20 cellular contexts compared by ENCODE assay signal in genomic region chr22:42142771-42143461, GRCh38.
"Had no signal": no experiment of that assay in that cellular context is flagged by ENCODE, and none has a peak within 500 bp of the region (broad histone marks: within the 10 kb centered on the region; RNA-seq: fewer than 3 reads in every experiment).

No MANE protein-coding gene starts in this region.

- H3K4me3 ChIP-seq: coronary artery, dorsolateral prefrontal cortex, heart right ventricle, left lung, lower lobe of right lung, suprapubic skin, thyroid gland, uterus had no signal

- H3K4me1 ChIP-seq: heart right ventricle, left lung, lower lobe of right lung, suprapubic skin, thyroid gland, uterus had no signal

- H3K27ac Mint-ChIP-seq: memory B cell, nephron, type B pancreatic cell had no signal

- H3K4me3 Mint-ChIP-seq: memory B cell, nephron, type B pancreatic cell had no signal

- H3K4me1 Mint-ChIP-seq: memory B cell, nephron had no signal

- H3K27me3 ChIP-seq: dorsolateral prefrontal cortex, heart right ventricle, left lung, neutrophil, suprapubic skin, thyroid gland, uterus had no signal

- H3K27me3 Mint-ChIP-seq: memory B cell, type B pancreatic cell had no signal

- H3K36me3 ChIP-seq: lower lobe of right lung, thyroid gland, uterus had no signal

- ATAC-seq: esophagus mucosa; heart right ventricle; left lung; stimulated activated naive CD8-positive, alpha-beta T cell treated with anti-CD3 and anti-CD28 coated beads, Interleukin-15, Interleukin-2, amounts not matched to agents 100 U/mL and 50 U/mL, for 24 hours had no signal

- H3K9me3 ChIP-seq: heart right ventricle, left lung, lower lobe of right lung, neutrophil, suprapubic skin, thyroid gland, uterus had no signal

- H3K27ac ChIP-seq: coronary artery, dorsolateral prefrontal cortex, heart right ventricle, left lung, lower lobe of right lung, neutrophil, suprapubic skin, thyroid gland, uterus had no signal

- DNase-seq: effector CD8-positive, alpha-beta T cell; heart right ventricle; hypothalamus; left lung; lower lobe of right lung; midbrain; small intestine; stimulated activated CD4-positive, alpha-beta T cell treated with anti-CD3 and anti-CD28 coated beads, Interleukin-12 subunit alpha, Interleukin-12 subunit beta, amount 100 ng/mL, for 4 hours; stimulated activated CD4-positive, alpha-beta T cell treated with anti-CD3 and anti-CD28 coated beads, Interleukin-2, amount 100 ng/mL, for 48 hours; stimulated activated naive CD8-positive, alpha-beta T cell treated with anti-CD3 and anti-CD28 coated beads, Interleukin-15, Interleukin-2, amounts not matched to agents 100 U/mL and 50 U/mL, for 24 hours; thyroid gland; uterus had no signal

- H3K9me3 Mint-ChIP-seq: memory B cell, nephron, type B pancreatic cell had no signal
